1 cellular context compared by ENCODE assay signal in genomic region chr22:44862981-44863860, GRCh38.
TF ChIP-seq lines count a peak whose summit lies in the region.

No MANE protein-coding gene starts in this region.

TF ChIP-seq in H1, 55 proteins besides CTCF, POLR2A, EP300 and RAD21:
- no peak for TF ChIP-seq TEAD4 (IDR thresholded peaks at IDR 0.05; ENCODE audit: low read depth, low read length)
- no peak for TF ChIP-seq HDAC6 (IDR thresholded peaks at IDR 0.05; ENCODE audit: low read depth, low read length)
- no peak for TF ChIP-seq CBX8 (IDR thresholded peaks at IDR 0.05; ENCODE audit: borderline replicate concordance, low read depth, low read length)
- TF ChIP-seq SRF (IDR thresholded peaks at IDR 0.05; ENCODE audit: low read depth, low read length), result no peak
- TF ChIP-seq ATF3 (IDR thresholded peaks at IDR 0.05; ENCODE audit: insufficient read depth, low read depth, low read length), result peak; percentile 37; the same call in 1 of the 2 replicates
- no peak for TF ChIP-seq SUZ12 (IDR thresholded peaks at IDR 0.05; ENCODE audit: low read length)
- no peak for TF ChIP-seq YY1 (IDR thresholded peaks at IDR 0.05; ENCODE audit: low read depth, low read length)
- no peak for TF ChIP-seq JUN (IDR thresholded peaks at IDR 0.05; ENCODE audit: low read depth, low read length)
- TF ChIP-seq RBBP5 (IDR thresholded peaks at IDR 0.05; ENCODE audit: borderline replicate concordance, low read depth, low read length), result no peak
- no peak for TF ChIP-seq HDAC2 (IDR thresholded peaks at IDR 0.05; ENCODE audit: borderline replicate concordance in 1 of 2, low read depth in 2 of 2, low read length in 2 of 2)
- TF ChIP-seq CHD2 (IDR thresholded peaks at IDR 0.05; ENCODE audit: low read length), result peak; percentile 60; the same call in 1 of the 2 replicates
- no peak for TF ChIP-seq PHF8 (conservative IDR thresholded peaks at IDR 0.05; ENCODE audit: low read depth, low read length)
- TF ChIP-seq NANOG (IDR thresholded peaks at IDR 0.05; ENCODE audit: insufficient read depth, low read depth, low read length, poor library complexity, severe bottlenecking), result no peak
- TF ChIP-seq KDM4A (IDR thresholded peaks at IDR 0.05; ENCODE audit: low read depth, low read length, severe bottlenecking), result no peak
- no peak for TF ChIP-seq BRCA1 (IDR thresholded peaks at IDR 0.05; ENCODE audit: low read depth, low read length)
- no peak for TF ChIP-seq SP1 (IDR thresholded peaks at IDR 0.05; ENCODE audit: low read depth, low read length)
- no peak for TF ChIP-seq SAP30 (IDR thresholded peaks at IDR 0.05; ENCODE audit: insufficient read depth, insufficient replicate concordance, low read length)
- TF ChIP-seq POLR2AphosphoS5 (IDR thresholded peaks at IDR 0.05; ENCODE audit: low read depth, low read length), result peak; percentile 47; the same call in 1 of the 2 replicates
- no peak for TF ChIP-seq RNF2 (IDR thresholded peaks at IDR 0.05; ENCODE audit: borderline replicate concordance, low read depth, low read length, missing control alignments, poor library complexity, severe bottlenecking)
- TF ChIP-seq BCL11A (IDR thresholded peaks at IDR 0.05; ENCODE audit: low read depth in 2 of 2, low read length in 2 of 2), result no peak
- no peak for TF ChIP-seq SP4 (IDR thresholded peaks at IDR 0.05; ENCODE audit: low read length)
- no peak for TF ChIP-seq RXRA (IDR thresholded peaks at IDR 0.05; ENCODE audit: insufficient read depth, low read depth, low read length)
- TF ChIP-seq SIRT6 (IDR thresholded peaks at IDR 0.05; ENCODE audit: low read length), result no peak
- no peak for TF ChIP-seq GABPA (IDR thresholded peaks at IDR 0.05; ENCODE audit: borderline replicate concordance, insufficient read depth, low read length)
- TF ChIP-seq FOSL1 (IDR thresholded peaks at IDR 0.05; ENCODE audit: insufficient read depth, low read depth, low read length), result no peak
- TF ChIP-seq, protein P1, sequence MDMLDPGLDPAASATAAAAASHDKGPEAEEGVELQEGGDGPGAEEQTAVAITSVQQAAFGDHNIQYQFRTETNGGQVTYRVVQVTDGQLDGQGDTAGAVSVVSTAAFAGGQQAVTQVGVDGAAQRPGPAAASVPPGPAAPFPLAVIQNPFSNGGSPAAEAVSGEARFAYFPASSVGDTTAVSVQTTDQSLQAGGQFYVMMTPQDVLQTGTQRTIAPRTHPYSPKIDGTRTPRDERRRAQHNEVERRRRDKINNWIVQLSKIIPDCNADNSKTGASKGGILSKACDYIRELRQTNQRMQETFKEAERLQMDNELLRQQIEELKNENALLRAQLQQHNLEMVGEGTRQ (IDR thresholded peaks at IDR 0.05; ENCODE audit: low read length), result peak; percentile 77
- TF ChIP-seq EGR1 (IDR thresholded peaks at IDR 0.05; ENCODE audit: borderline replicate concordance, low read depth, low read length), result no peak
- TF ChIP-seq POU5F1 (IDR thresholded peaks at IDR 0.05; ENCODE audit: low read depth, low read length), result no peak
- TF ChIP-seq TBP (IDR thresholded peaks at IDR 0.05; ENCODE audit: low read depth, low read length), result no peak
- TF ChIP-seq EZH2 (IDR thresholded peaks at IDR 0.05; ENCODE audit: low read depth, low read length, severe bottlenecking), result no peak
